In genomic region chr7:25282194-25282593, GRCh38 we compare ENCODE assay signal across 25 cellular contexts. TPM values are rescaled to one million over a fixed set of nuclear protein-coding genes. Genes with fewer than 3 reads are reported as not detected.
DNase-seq lines count a peak whose midpoint lies in the region; ATAC-seq, FAIRE-seq and TF ChIP-seq lines count a peak whose summit lies in the region.
"Had no signal": no experiment of that assay in that cellular context is flagged by ENCODE, and none has a peak within 500 bp of the region (broad histone marks: within the 10 kb centered on the region; RNA-seq: fewer than 3 reads in every experiment).

No MANE protein-coding gene starts in this region.

- H3K9me3 ChIP-seq in endothelial cell of umbilical vein (replicated peaks; ENCODE audit: control insufficient read depth, insufficient read depth, low read length) (no peaks in the 10 kb centered on the region), mucosa of descending colon (no peaks in the 10 kb centered on the region), transverse colon (no peaks in the 10 kb centered on the region), vagina (no peaks in the 10 kb centered on the region)
- H3K9me3 ChIP-seq: BE2C; BLaER1 treated with 17β-estradiol and CSF1 and Interleukin-3, amounts not matched to agents 10 nM and 100 nM; HAP-1 had no signal

- POLR2A ChIA-PET in endothelial cell of umbilical vein (lab: Charles Lee) = no interaction called here

- no peak overlapping the region for H3K27ac ChIP-seq in endothelial cell of umbilical vein (ENCODE audit: insufficient read depth, low read depth, low read length)
- H3K27ac ChIP-seq in transverse colon = no peak overlapping the region
- no peak overlapping the region for H3K27ac ChIP-seq in vagina
- H3K27ac ChIP-seq: 22Rv1; BLaER1 treated with 17β-estradiol and CSF1 and Interleukin-3, amounts not matched to agents 10 nM and 100 nM had no signal

- H2AFZ ChIP-seq in endothelial cell of umbilical vein (ENCODE audit: low read depth, low read length) = no peak overlapping the region

- H3K4me2 ChIP-seq in endothelial cell of umbilical vein (ENCODE audit: insufficient read depth, low read length) = no peak overlapping the region
- H3K4me2 ChIP-seq: BLaER1 treated with 17β-estradiol and CSF1 and Interleukin-3, amounts not matched to agents 10 nM and 100 nM had no signal

- dilution Hi-C loops in endothelial cell of umbilical vein (cut with MboI; ENCODE audit: extremely low pct_ligation_motif_present, low sequenced_read_pairs) = no loop called here

- intact Hi-C loops in endothelial cell of umbilical vein (cut with micrococcal nuclease) (no loop called here), mucosa of descending colon (cut with DNase I, micrococcal nuclease) (no loop called here), transverse colon (cut with DNase I; ENCODE audit: low total_unique reads) (no loop called here), vagina (cut with DNase I) (loop anchor here (5.0 kb wide), 1 partner anchor 1525 kb away; no protein-coding TSS in a partner anchor)

- CTCF ChIA-PET in endothelial cell of umbilical vein (lab: Charles Lee) = interaction anchor here (0.6 to 1.8 kb wide), 2 partner anchors 10 to 22 kb away, joined by 3 to 7 read pairs; no protein-coding TSS in a partner anchor

- no peaks in the 10 kb centered on the region for H3K9me1 ChIP-seq in endothelial cell of umbilical vein (replicated peaks; ENCODE audit: control insufficient read depth, extremely low read depth, insufficient read depth, low read length)

- H3K36me3 ChIP-seq in endothelial cell of umbilical vein (ENCODE audit: control insufficient read depth in 2 of 2, extremely low read depth in 1 of 2, insufficient read depth in 2 of 2, low read length in 2 of 2) = no peaks in the 10 kb centered on the region
- H3K36me3 ChIP-seq in mucosa of descending colon (ENCODE audit: low read depth) = no peaks in the 10 kb centered on the region
- no peaks in the 10 kb centered on the region for H3K36me3 ChIP-seq in transverse colon
- no peaks in the 10 kb centered on the region for H3K36me3 ChIP-seq in vagina
- H3K36me3 ChIP-seq: BE2C; BLaER1 treated with 17β-estradiol and CSF1 and Interleukin-3, amounts not matched to agents 10 nM and 100 nM; HAP-1 had no signal

- H3K4me3 ChIP-seq in endothelial cell of umbilical vein (replicated peaks in 1 of 3; ENCODE audit: insufficient read depth in 1 of 3, low read depth in 1 of 3, low read length in 3 of 3) = no peak overlapping the region
- no peak overlapping the region for H3K4me3 ChIP-seq in mucosa of descending colon
- no peak overlapping the region for H3K4me3 ChIP-seq in transverse colon
- H3K4me3 ChIP-seq in vagina = no peak overlapping the region
- H3K4me3 ChIP-seq: BLaER1 treated with 17β-estradiol and CSF1 and Interleukin-3, amounts not matched to agents 10 nM and 100 nM; HAP-1 had no signal

- in situ Hi-C loops in transverse colon (cut with MboI; ENCODE audit: low pct_ligation_motif_present in 1 of 4, low pct_unique_long_range_greater_than_20kb in 1 of 4, low sequenced_read_pairs in 3 of 4) = no loop called here

- DNase-seq in Daoy (ENCODE audit: low read depth) (peak; percentile 21), endothelial cell of umbilical vein (ENCODE audit: low read depth, low spot score) (peak; percentile 44), mucosa of descending colon (peak; percentile 53 to 66 (median 65)), transverse colon (peak; percentile 58), NCI-H1092 (lab: John Stamatoyannopoulos, UW) (no peak), vagina (ENCODE audit: extremely low spot score in 2 of 2) (no peak), SW480 (ENCODE audit: low spot score) (no peak)
- DNase-seq: BE2C; Calu3; CD4-positive, alpha-beta T cell; CD8-positive, alpha-beta memory T cell; COR-L47; DMS53; DMS79 treated with DMSO at 0.1 percent for 48 hours; GOT3; HFFc6 had no signal

- no peak for TF ChIP-seq CTCF in endothelial cell of umbilical vein (IDR thresholded peaks at IDR 0.05; ENCODE audit: extremely low read depth in 1 of 2, insufficient read depth in 1 of 2, low read depth in 1 of 2, low read length in 2 of 2)
- no peak for TF ChIP-seq CTCF in mucosa of descending colon (IDR thresholded peaks at IDR 0.05)
- no peak for TF ChIP-seq CTCF in transverse colon (IDR thresholded peaks at IDR 0.05)
- no peak for TF ChIP-seq CTCF in vagina (IDR thresholded peaks at IDR 0.05)

- H3K79me2 ChIP-seq in endothelial cell of umbilical vein (ENCODE audit: control insufficient read depth, insufficient read depth, low read length) = no peaks in the 10 kb centered on the region

- TF ChIP-seq EP300 in transverse colon (IDR thresholded peaks at IDR 0.05; ENCODE audit: low read depth) = peak; percentile 31

- TF ChIP-seq POLR2A in endothelial cell of umbilical vein (IDR thresholded peaks at IDR 0.05; ENCODE audit: low read depth, low read length) (no peak), transverse colon (IDR thresholded peaks at IDR 0.05) (no peak), vagina (IDR thresholded peaks at IDR 0.05) (no peak)

- peak; percentile 97 for ATAC-seq in mucosa of descending colon

- H4K20me1 ChIP-seq in endothelial cell of umbilical vein (replicated peaks; ENCODE audit: control insufficient read depth, extremely low read depth, insufficient read depth, low read length) = no peaks in the 10 kb centered on the region
- H4K20me1 ChIP-seq: BLaER1 treated with 17β-estradiol and CSF1 and Interleukin-3, amounts not matched to agents 10 nM and 100 nM had no signal

- no TSS peak for BruUV-seq in endothelial cell of umbilical vein (replicated peaks; lab: Mats Ljungman, UMichigan)

- no peaks in the 10 kb centered on the region for H3K27me3 ChIP-seq in endothelial cell of umbilical vein (ENCODE audit: control insufficient read depth in 2 of 2, insufficient read depth in 2 of 2, low read length in 2 of 2)
- H3K27me3 ChIP-seq in transverse colon = no peaks in the 10 kb centered on the region
- H3K27me3 ChIP-seq in vagina = no peaks in the 10 kb centered on the region
- H3K27me3 ChIP-seq: BLaER1 treated with 17β-estradiol and CSF1 and Interleukin-3, amounts not matched to agents 10 nM and 100 nM had no signal

- no peak for FAIRE-seq in endothelial cell of umbilical vein (lab: Jason Lieb, UNC)
- FAIRE-seq: A204.1, G401.6, GM12892, H54 had no signal

- WGBS in transverse colon (ENCODE audit: low coverage in 1 of 2), 2 donors = 37 to 55% methylated on average over 5 to 8 of the region's 8 CpGs

- H3K4me1 ChIP-seq in endothelial cell of umbilical vein (ENCODE audit: control insufficient read depth, extremely low read depth, insufficient read depth, low read length) (peaks cover 7% of the 10 kb centered on the region), mucosa of descending colon (ENCODE audit: low read depth) (no peaks in the 10 kb centered on the region), transverse colon (peaks cover 0 to 12% (median 7%) of the 10 kb centered on the region in 4 donors), vagina (no peaks in the 10 kb centered on the region)
- H3K4me1 ChIP-seq: BE2C; BLaER1 treated with 17β-estradiol and CSF1 and Interleukin-3, amounts not matched to agents 10 nM and 100 nM had no signal

- H3K9ac ChIP-seq in endothelial cell of umbilical vein (replicated peaks; ENCODE audit: extremely low read depth, insufficient read depth, low read length) = no peak overlapping the region
- H3K9ac ChIP-seq: BLaER1 treated with 17β-estradiol and CSF1 and Interleukin-3, amounts not matched to agents 10 nM and 100 nM had no signal

TF ChIP-seq in endothelial cell of umbilical vein, 7 proteins besides CTCF, POLR2A, EP300 and RAD21:
- no peak for TF ChIP-seq POLR2AphosphoS5 (IDR thresholded peaks at IDR 0.05; ENCODE audit: insufficient read depth, low read depth, low read length)
- peak; percentile 86 for TF ChIP-seq GATA2 (IDR thresholded peaks at IDR 0.05; ENCODE audit: insufficient read depth, insufficient read length, low read depth, low read length)
- no peak for TF ChIP-seq EZH2 (IDR thresholded peaks at IDR 0.05; ENCODE audit: borderline replicate concordance, low read depth, low read length, severe bottlenecking)
- TF ChIP-seq MAX (IDR thresholded peaks at IDR 0.05; ENCODE audit: insufficient read depth, insufficient read length) = no peak
- no peak for TF ChIP-seq JUN (IDR thresholded peaks at IDR 0.05; ENCODE audit: borderline replicate concordance, insufficient read depth, insufficient read length, low read depth)
- no peak for TF ChIP-seq MYC (IDR thresholded peaks at IDR 0.05; ENCODE audit: low read depth, low read length)
- no peak for TF ChIP-seq FOS (IDR thresholded peaks at IDR 0.05; ENCODE audit: borderline replicate concordance, insufficient read depth, low read length)

RNA-seq across cellular contexts. Expression of gene NPVF, which starts 53.9 kb away (rescaled TPM):
- total RNA-seq in Daoy (2014; rRNA removed; shearing (Covaris generic)) = not detected in 2 replicates
- total RNA-seq in endothelial cell of umbilical vein (not detected in 2 replicates), mucosa of descending colon (not detected), transverse colon (not detected), vagina (not detected)
- not detected in 2 replicates for polyA plus RNA-seq in endothelial cell of umbilical vein
- not detected in 2 replicates for polyA plus RNA-seq in endothelial cell of umbilical vein (2011; cell fraction: cytosol; rRNA removed)
- not detected in 2 replicates for polyA plus RNA-seq in endothelial cell of umbilical vein (2011; cell fraction: nucleus; rRNA removed)
- not detected in 2 replicates for polyA plus RNA-seq in endothelial cell of umbilical vein (2012)
- not detected in 2 replicates for polyA minus RNA-seq in endothelial cell of umbilical vein
- polyA minus RNA-seq in endothelial cell of umbilical vein (2011; cell fraction: cytosol; rRNA and poly(A)+ RNA removed) = not detected
- not detected in 2 replicates for polyA minus RNA-seq in endothelial cell of umbilical vein (2011; cell fraction: nucleus; rRNA and poly(A)+ RNA removed)
- total RNA-seq: Calu3; CD4-positive, alpha-beta T cell; CD8-positive, alpha-beta memory T cell; HFFc6 had no signal
- polyA plus RNA-seq: AG04450; CD14-positive monocyte; CD8-positive, alpha-beta memory T cell had no signal

Comparison
In these comparisons a context has a peak if more than half of its experiments do, and no peak if none do; other contexts are left out.
1. DNase-seq: peak in Daoy (single experiment), endothelial cell of umbilical vein (single experiment), mucosa of descending colon (3 of 3) and transverse colon (single experiment); none in NCI-H1092 (single experiment), vagina (0 of 2) and SW480 (single experiment).